1 cellular context compared by ENCODE assay signal in the genomic region with DNA sequence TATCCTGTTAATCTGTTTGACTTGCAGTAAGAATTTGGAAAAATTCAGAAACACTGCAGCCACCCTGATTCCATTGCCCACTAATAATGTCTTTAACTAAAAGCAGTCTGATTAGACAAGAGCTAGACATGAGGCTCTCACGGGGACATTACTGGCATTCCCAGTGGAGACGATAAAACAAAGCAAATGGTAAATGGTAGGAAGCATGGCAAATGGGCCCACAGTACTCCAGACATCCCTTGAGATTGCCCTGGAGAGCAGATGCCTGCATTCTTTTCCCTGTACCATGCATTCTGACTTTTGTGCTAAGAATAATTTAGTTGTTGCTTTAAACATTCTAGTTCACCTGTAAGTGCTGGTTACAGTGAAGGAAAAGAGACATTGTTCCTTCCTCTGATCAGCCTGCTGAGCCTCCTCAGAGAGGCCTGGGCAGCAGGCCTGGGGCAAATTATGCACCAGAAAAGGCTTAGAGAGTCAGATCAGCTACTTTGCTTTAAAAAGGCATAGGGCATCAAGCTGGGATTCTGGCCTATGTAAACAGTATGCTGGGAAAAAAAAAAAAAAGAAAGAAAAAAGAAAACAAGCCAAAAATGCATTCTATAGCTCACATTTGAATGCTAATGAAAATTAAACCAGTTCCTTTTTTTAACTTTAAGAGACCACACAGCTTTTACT.
TF ChIP-seq lines count a peak whose summit lies in the region.

No MANE protein-coding gene starts in this region.

TF ChIP-seq in WTC11, 78 proteins besides CTCF, POLR2A, EP300 and RAD21:
- TF ChIP-seq ZNF232 (CRISPR knock-in tag; IDR thresholded peaks at IDR 0.05) (no peak), TEAD1 (CRISPR knock-in tag; IDR thresholded peaks at IDR 0.05) (0 out of 2 replicates have a peak, but pooled peaks have one; percentile 29)
